In the genomic region with DNA sequence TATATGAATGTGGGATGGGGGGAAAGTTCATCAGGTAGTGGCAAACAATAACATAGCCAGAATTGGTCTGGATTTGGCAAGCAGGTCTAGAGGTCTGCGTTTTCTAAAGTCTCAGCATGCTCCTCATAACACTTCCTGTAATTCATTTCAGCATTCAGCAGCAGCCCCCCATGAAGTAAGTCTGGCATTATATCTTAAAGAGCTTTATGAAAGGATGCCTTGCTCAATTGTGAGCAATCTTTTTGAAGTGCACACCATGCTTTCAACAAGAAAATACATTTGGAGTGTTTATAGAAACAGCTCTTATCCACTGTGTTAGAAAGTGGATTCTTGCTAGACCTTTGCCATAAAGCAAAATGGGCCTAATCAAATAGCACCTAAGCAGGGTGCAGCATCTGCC, we compare ENCODE assay signal across 2 cellular contexts.
TF ChIP-seq lines count a peak whose summit lies in the region.

No MANE protein-coding gene starts in this region.

TF ChIP-seq in endothelial cell of umbilical vein, 7 proteins besides CTCF, POLR2A, EP300 and RAD21 (continued from another document):
- TF ChIP-seq JUN (IDR thresholded peaks at IDR 0.05; ENCODE audit: borderline replicate concordance, insufficient read depth, insufficient read length, low read depth): no peak

TF ChIP-seq in WTC11, 78 proteins besides CTCF, POLR2A, EP300 and RAD21 (continued from another document):
- TF ChIP-seq, protein P1, sequence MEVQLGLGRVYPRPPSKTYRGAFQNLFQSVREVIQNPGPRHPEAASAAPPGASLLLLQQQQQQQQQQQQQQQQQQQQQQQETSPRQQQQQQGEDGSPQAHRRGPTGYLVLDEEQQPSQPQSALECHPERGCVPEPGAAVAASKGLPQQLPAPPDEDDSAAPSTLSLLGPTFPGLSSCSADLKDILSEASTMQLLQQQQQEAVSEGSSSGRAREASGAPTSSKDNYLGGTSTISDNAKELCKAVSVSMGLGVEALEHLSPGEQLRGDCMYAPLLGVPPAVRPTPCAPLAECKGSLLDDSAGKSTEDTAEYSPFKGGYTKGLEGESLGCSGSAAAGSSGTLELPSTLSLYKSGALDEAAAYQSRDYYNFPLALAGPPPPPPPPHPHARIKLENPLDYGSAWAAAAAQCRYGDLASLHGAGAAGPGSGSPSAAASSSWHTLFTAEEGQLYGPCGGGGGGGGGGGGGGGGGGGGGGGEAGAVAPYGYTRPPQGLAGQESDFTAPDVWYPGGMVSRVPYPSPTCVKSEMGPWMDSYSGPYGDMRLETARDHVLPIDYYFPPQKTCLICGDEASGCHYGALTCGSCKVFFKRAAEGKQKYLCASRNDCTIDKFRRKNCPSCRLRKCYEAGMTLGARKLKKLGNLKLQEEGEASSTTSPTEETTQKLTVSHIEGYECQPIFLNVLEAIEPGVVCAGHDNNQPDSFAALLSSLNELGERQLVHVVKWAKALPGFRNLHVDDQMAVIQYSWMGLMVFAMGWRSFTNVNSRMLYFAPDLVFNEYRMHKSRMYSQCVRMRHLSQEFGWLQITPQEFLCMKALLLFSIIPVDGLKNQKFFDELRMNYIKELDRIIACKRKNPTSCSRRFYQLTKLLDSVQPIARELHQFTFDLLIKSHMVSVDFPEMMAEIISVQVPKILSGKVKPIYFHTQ (CRISPR knock-in tag; IDR thresholded peaks at IDR 0.05): no peak
- TF ChIP-seq FOXJ3 (CRISPR knock-in tag; IDR thresholded peaks at IDR 0.05; ENCODE audit: borderline replicate concordance): no peak
- TF ChIP-seq, protein P2, sequence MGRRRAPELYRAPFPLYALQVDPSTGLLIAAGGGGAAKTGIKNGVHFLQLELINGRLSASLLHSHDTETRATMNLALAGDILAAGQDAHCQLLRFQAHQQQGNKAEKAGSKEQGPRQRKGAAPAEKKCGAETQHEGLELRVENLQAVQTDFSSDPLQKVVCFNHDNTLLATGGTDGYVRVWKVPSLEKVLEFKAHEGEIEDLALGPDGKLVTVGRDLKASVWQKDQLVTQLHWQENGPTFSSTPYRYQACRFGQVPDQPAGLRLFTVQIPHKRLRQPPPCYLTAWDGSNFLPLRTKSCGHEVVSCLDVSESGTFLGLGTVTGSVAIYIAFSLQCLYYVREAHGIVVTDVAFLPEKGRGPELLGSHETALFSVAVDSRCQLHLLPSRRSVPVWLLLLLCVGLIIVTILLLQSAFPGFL (CRISPR knock-in tag; IDR thresholded peaks at IDR 0.05; ENCODE audit: borderline replicate concordance): no peak
- TF ChIP-seq RORB (CRISPR knock-in tag; IDR thresholded peaks at IDR 0.05): no peak
- no peak for TF ChIP-seq ZNF416 (CRISPR knock-in tag; IDR thresholded peaks at IDR 0.05)
- no peak for TF ChIP-seq ZBTB21 (CRISPR knock-in tag; IDR thresholded peaks at IDR 0.05; ENCODE audit: borderline replicate concordance)
- TF ChIP-seq, protein P3, sequence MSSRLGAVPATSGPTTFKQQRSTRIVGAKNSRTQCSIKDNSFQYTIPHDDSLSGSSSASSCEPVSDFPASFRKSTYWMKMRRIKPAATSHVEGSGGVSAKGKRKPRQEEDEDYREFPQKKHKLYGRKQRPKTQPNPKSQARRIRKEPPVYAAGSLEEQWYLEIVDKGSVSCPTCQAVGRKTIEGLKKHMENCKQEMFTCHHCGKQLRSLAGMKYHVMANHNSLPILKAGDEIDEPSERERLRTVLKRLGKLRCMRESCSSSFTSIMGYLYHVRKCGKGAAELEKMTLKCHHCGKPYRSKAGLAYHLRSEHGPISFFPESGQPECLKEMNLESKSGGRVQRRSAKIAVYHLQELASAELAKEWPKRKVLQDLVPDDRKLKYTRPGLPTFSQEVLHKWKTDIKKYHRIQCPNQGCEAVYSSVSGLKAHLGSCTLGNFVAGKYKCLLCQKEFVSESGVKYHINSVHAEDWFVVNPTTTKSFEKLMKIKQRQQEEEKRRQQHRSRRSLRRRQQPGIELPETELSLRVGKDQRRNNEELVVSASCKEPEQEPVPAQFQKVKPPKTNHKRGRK (CRISPR knock-in tag; IDR thresholded peaks at IDR 0.05; ENCODE audit: borderline replicate concordance): no peak
- TF ChIP-seq SOX15 (CRISPR knock-in tag; IDR thresholded peaks at IDR 0.05): no peak
- no peak for TF ChIP-seq CREB1 (CRISPR knock-in tag; IDR thresholded peaks at IDR 0.05)
- TF ChIP-seq ZNF263 (CRISPR knock-in tag; IDR thresholded peaks at IDR 0.05; ENCODE audit: low read depth): no peak
- no peak for TF ChIP-seq PRDM15 (CRISPR knock-in tag; IDR thresholded peaks at IDR 0.05)
- TF ChIP-seq, protein P4, sequence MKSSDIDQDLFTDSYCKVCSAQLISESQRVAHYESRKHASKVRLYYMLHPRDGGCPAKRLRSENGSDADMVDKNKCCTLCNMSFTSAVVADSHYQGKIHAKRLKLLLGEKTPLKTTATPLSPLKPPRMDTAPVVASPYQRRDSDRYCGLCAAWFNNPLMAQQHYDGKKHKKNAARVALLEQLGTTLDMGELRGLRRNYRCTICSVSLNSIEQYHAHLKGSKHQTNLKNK (CRISPR knock-in tag; IDR thresholded peaks at IDR 0.05): no peak
- no peak for TF ChIP-seq GABPB1 (CRISPR knock-in tag; IDR thresholded peaks at IDR 0.05)
- TF ChIP-seq, protein P5, sequence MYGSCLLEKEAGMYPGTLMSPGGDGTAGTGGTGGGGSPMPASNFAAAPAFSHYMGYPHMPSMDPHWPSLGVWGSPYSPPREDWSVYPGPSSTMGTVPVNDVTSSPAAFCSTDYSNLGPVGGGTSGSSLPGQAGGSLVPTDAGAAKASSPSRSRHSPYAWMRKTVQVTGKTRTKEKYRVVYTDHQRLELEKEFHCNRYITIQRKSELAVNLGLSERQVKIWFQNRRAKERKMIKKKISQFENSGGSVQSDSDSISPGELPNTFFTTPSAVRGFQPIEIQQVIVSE (CRISPR knock-in tag; IDR thresholded peaks at IDR 0.05; ENCODE audit: borderline replicate concordance): no peak
- TF ChIP-seq HMGXB4 (CRISPR knock-in tag; IDR thresholded peaks at IDR 0.05): no peak
- TF ChIP-seq, protein P6, sequence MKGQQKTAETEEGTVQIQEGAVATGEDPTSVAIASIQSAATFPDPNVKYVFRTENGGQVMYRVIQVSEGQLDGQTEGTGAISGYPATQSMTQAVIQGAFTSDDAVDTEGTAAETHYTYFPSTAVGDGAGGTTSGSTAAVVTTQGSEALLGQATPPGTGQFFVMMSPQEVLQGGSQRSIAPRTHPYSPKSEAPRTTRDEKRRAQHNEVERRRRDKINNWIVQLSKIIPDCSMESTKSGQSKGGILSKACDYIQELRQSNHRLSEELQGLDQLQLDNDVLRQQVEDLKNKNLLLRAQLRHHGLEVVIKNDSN (CRISPR knock-in tag; IDR thresholded peaks at IDR 0.05): no peak
- TF ChIP-seq, protein P7, sequence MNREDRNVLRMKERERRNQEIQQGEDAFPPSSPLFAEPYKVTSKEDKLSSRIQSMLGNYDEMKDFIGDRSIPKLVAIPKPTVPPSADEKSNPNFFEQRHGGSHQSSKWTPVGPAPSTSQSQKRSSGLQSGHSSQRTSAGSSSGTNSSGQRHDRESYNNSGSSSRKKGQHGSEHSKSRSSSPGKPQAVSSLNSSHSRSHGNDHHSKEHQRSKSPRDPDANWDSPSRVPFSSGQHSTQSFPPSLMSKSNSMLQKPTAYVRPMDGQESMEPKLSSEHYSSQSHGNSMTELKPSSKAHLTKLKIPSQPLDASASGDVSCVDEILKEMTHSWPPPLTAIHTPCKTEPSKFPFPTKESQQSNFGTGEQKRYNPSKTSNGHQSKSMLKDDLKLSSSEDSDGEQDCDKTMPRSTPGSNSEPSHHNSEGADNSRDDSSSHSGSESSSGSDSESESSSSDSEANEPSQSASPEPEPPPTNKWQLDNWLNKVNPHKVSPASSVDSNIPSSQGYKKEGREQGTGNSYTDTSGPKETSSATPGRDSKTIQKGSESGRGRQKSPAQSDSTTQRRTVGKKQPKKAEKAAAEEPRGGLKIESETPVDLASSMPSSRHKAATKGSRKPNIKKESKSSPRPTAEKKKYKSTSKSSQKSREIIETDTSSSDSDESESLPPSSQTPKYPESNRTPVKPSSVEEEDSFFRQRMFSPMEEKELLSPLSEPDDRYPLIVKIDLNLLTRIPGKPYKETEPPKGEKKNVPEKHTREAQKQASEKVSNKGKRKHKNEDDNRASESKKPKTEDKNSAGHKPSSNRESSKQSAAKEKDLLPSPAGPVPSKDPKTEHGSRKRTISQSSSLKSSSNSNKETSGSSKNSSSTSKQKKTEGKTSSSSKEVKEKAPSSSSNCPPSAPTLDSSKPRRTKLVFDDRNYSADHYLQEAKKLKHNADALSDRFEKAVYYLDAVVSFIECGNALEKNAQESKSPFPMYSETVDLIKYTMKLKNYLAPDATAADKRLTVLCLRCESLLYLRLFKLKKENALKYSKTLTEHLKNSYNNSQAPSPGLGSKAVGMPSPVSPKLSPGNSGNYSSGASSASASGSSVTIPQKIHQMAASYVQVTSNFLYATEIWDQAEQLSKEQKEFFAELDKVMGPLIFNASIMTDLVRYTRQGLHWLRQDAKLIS (CRISPR knock-in tag; IDR thresholded peaks at IDR 0.05; ENCODE audit: borderline replicate concordance): no peak
- TF ChIP-seq MLX (CRISPR knock-in tag; IDR thresholded peaks at IDR 0.05): no peak
- no peak for TF ChIP-seq NFE2L1 (CRISPR knock-in tag; IDR thresholded peaks at IDR 0.05)
